In the genomic region with DNA sequence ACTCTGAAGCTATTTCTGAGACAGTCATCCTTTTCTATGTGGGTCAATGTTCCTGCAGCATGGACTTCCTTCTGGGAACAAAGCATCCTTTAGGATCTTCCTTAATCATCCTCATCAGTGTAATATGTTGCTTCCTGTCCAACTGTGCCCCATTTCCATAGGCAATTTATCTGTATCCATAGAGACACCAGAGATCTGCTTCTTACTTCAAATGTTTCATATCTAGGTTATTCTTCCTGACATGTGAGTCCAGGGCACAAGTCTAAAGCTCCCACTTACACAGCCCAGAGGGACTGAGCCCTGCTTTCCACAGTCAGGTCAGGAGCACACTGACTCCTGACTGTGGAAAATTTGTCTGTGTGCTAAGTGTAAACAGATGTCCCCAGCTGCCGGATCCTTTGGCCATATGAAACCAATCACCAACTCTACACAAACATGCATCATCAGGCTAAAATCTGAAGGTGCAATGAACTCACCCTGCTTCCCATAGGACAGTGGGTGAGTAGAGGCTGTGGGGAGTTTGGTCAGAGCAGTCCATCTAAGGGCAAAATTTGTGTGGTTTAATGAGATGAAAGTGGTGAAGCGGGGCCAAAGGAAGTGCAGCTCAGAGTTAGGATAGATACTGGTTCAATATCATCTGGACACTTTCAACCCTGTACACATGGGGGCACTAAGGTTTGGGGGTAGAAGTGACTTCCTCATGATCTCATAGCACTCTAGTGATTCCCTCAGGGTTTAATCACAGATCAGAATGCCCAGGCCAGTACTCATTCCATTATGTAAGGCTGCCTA, we compare ENCODE assay signal across 11 cellular contexts.
DNase-seq lines count a peak whose midpoint lies in the region; ATAC-seq and TF ChIP-seq lines count a peak whose summit lies in the region.
"Had no signal": no experiment of that assay in that cellular context is flagged by ENCODE, and none has a peak within 500 bp of the region (broad histone marks: within the 10 kb centered on the region; RNA-seq: fewer than 3 reads in every experiment).

No MANE protein-coding gene starts in this region.

- TF ChIP-seq CTCF in AG10803 (conservative IDR thresholded peaks at IDR 0.05; ENCODE audit: low read length) (peak; percentile 49), epithelial cell of proximal tubule (conservative IDR thresholded peaks at IDR 0.05; ENCODE audit: low read depth, low read length) (peak; percentile 18)

- no peaks in the 10 kb centered on the region for H3K36me3 ChIP-seq in mucosa of rectum (ENCODE audit: control insufficient read depth in 2 of 2, insufficient read depth in 2 of 2, low read length in 2 of 2)
- H3K36me3 ChIP-seq: cardiac muscle cell, spleen had no signal

- H3K9me3 ChIP-seq in mucosa of rectum (ENCODE audit: control insufficient read depth in 2 of 2, low read length in 2 of 2): no peaks in the 10 kb centered on the region
- H3K9me3 ChIP-seq: spleen had no signal

- no peak overlapping the region for H3K4me3 ChIP-seq in AG10803 (ENCODE audit: low read length)
- H3K4me3 ChIP-seq in epithelial cell of proximal tubule (ENCODE audit: low read depth, low read length): no peak overlapping the region
- H3K4me3 ChIP-seq in mucosa of rectum (ENCODE audit: low read length in 2 of 2): no peak overlapping the region
- H3K4me3 ChIP-seq: cardiac muscle cell, spleen had no signal

- DNase-seq in AG10803 (ENCODE audit: low read depth) (peak; percentile 98), HT1080 (ENCODE audit: low read depth) (peak; percentile 32), epithelial cell of proximal tubule (ENCODE audit: low read depth) (no peak), DMS153 (lab: John Stamatoyannopoulos, UW) (no peak), NCI-H510A treated with DMSO at 0.1 percent for 48 hours (lab: John Stamatoyannopoulos, UW) (no peak)
- DNase-seq in stimulated activated naive CD4-positive, alpha-beta T cell treated with Interleukin-2 at 50 U/mL for 16 hours (lab: John Stamatoyannopoulos, UW): no peak
- DNase-seq: NCI-H1105, spleen had no signal

- H3K9ac ChIP-seq in mucosa of rectum (ENCODE audit: low read depth in 1 of 2, low read length in 2 of 2): no peak overlapping the region

- ATAC-seq in HG02885 (IDR thresholded peaks at IDR 0.05; ENCODE audit: poor library complexity, unreplicated experiment): no peak

- no peaks in the 10 kb centered on the region for H3K27me3 ChIP-seq in mucosa of rectum (ENCODE audit: control insufficient read depth in 2 of 2, insufficient read depth in 2 of 2, low read length in 2 of 2)
- H3K27me3 ChIP-seq: cardiac muscle cell, spleen had no signal

- H3K27ac ChIP-seq in mucosa of rectum (ENCODE audit: low read depth in 2 of 2, low read length in 2 of 2): peak overlapping the region; percentile 6 to 28
- H3K27ac ChIP-seq: cardiac muscle cell had no signal

- H3K4me1 ChIP-seq in mucosa of rectum (ENCODE audit: control insufficient read depth in 2 of 2, insufficient read depth in 2 of 2, low read length in 2 of 2): no peaks in the 10 kb centered on the region

Comparison
In these comparisons a context has a peak if more than half of its experiments do, and no peak if none do; other contexts are left out.
1. DNase-seq: peak in AG10803 (single experiment) and HT1080 (single experiment); none in epithelial cell of proximal tubule (single experiment), DMS153 (single experiment), NCI-H510A treated with DMSO at 0.1 percent for 48 hours (single experiment) and stimulated activated naive CD4-positive, alpha-beta T cell treated with Interleukin-2 at 50 U/mL for 16 hours (single experiment).